1 cellular context compared by ENCODE assay signal in genomic region chr22:30310881-30311771, GRCh38.
TF ChIP-seq lines count a peak whose summit lies in the region.

No MANE protein-coding gene starts in this region.

TF ChIP-seq in IMR-90, 13 proteins besides CTCF, POLR2A, EP300 and RAD21 (continued from another document):
- TF ChIP-seq BHLHE40 (IDR thresholded peaks at IDR 0.05; ENCODE audit: low read depth, low read length) (no peak), RCOR1 (IDR thresholded peaks at IDR 0.05; ENCODE audit: insufficient replicate concordance, low read length) (no peak), FOS (IDR thresholded peaks at IDR 0.05; ENCODE audit: low read depth, low read length) (no peak), MAZ (IDR thresholded peaks at IDR 0.05; ENCODE audit: borderline replicate concordance, low read depth, low read length) (no peak), NFE2L2 (IDR thresholded peaks at IDR 0.05; ENCODE audit: low read depth, low read length) (no peak), SMC3 (IDR thresholded peaks at IDR 0.05; ENCODE audit: low read depth, low read length) (no peak)
TF ChIP-seq in IMR-90: peak in this region for 0.
